In genomic region chr4:120977435-120977997, GRCh38 we compare ENCODE assay signal across 10 cellular contexts. TPM values are rescaled to one million over a fixed set of nuclear protein-coding genes. Genes with fewer than 3 reads are reported as not detected.
DNase-seq lines count a peak whose midpoint lies in the region; ATAC-seq and TF ChIP-seq lines count a peak whose summit lies in the region.
"Had no signal": no experiment of that assay in that cellular context is flagged by ENCODE, and none has a peak within 500 bp of the region (broad histone marks: within the 10 kb centered on the region; RNA-seq: fewer than 3 reads in every experiment).

No MANE protein-coding gene starts in this region.

- no peaks in the 10 kb centered on the region for H3K27me3 ChIP-seq in WERI-Rb-1 (ENCODE audit: insufficient read depth, low read depth, severe bottlenecking)

- no peaks in the 10 kb centered on the region for H3K36me3 ChIP-seq in WERI-Rb-1

- DNase-seq in DMS53 (lab: John Stamatoyannopoulos, UW), result peak; percentile 53
- no peak for DNase-seq in DMS53 treated with DMSO at 0.1 percent for 48 hours (lab: John Stamatoyannopoulos, UW; ENCODE audit: unreplicated experiment)
- DNase-seq in HS-5 (ENCODE audit: low read depth), result peak; percentile 6
- peak; percentile 48 for DNase-seq in WERI-Rb-1
- peak; percentile 79 for DNase-seq in iris pigment epithelial cell (ENCODE audit: low read depth)
- no peak for DNase-seq in ureter (ENCODE audit: low spot score)
- DNase-seq in NCI-H526 treated with DMSO at 0.1 percent for 48 hours (lab: John Stamatoyannopoulos, UW), result no peak
- DNase-seq: activated T-cell treated with anti-CD3 and anti-CD28 coated beads, Interleukin-2, amount 50 U/mL, for 4 hours had no signal

- peak; percentile 61 for TF ChIP-seq CTCF in WERI-Rb-1 (IDR thresholded peaks at IDR 0.05; ENCODE audit: low read depth, low read length)

- H3K4me3 ChIP-seq in WERI-Rb-1 (ENCODE audit: low read depth, low read length), result no peak overlapping the region

- H3K27ac ChIP-seq in WERI-Rb-1, result no peak overlapping the region

- ATAC-seq in GM21381 (IDR thresholded peaks at IDR 0.05; ENCODE audit: unreplicated experiment), result peak; percentile 79

- H3K9me3 ChIP-seq in WERI-Rb-1 (ENCODE audit: severe bottlenecking), result no peaks in the 10 kb centered on the region

RNA-seq across cellular contexts. Expression of gene PRDM5, which starts 55.0 kb away (rescaled TPM):
- total RNA-seq in ureter, result 26.3 TPM
- total RNA-seq: B cell had no signal

Comparison
In these comparisons a context has a peak if more than half of its experiments do, and no peak if none do; other contexts are left out.
1. DNase-seq: peak in DMS53 (single experiment), HS-5 (single experiment), WERI-Rb-1 (single experiment) and iris pigment epithelial cell (single experiment); none in DMS53 treated with DMSO at 0.1 percent for 48 hours (single experiment), ureter (single experiment) and NCI-H526 treated with DMSO at 0.1 percent for 48 hours (single experiment).